11 cellular contexts compared by ENCODE assay signal in the genomic region with DNA sequence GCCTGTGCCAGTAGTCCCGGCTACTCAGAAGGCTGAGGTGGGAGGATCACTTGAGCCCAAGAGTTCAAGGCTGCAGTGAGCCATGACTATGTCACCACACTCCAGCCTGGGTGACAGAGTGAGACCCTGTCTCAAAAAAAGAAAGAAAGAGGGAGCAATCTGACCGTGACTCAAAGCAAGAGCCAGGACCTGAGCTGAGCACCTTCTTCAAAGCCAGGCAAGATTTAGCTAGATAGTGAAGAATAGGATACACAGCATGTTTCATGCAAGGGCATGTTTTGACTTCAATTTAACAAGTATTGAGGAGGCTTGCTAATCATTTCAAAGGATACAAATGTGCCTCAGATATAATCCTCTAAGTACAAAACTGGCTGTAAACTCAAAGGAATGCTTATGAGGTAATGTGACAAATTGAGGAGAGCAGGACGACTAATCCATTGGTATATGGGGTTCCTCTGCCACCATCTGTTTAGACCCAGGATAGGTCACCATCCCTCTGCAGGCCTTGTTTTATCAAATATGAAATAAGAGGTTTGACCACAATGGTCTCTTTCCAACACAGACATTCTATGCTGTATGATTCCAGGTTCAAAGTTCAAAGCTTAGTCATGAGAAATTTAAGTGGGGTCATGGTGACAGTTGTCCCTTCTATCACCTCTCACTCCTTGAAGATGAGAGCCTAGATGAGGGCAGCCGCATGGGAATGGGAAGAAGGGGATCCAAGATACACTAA. TPM values are rescaled to one million over a fixed set of nuclear protein-coding genes. Genes with fewer than 3 reads are reported as not detected.
DNase-seq lines count a peak whose midpoint lies in the region; ATAC-seq and TF ChIP-seq lines count a peak whose summit lies in the region.
"Had no signal": no experiment of that assay in that cellular context is flagged by ENCODE, and none has a peak within 500 bp of the region (broad histone marks: within the 10 kb centered on the region; RNA-seq: fewer than 3 reads in every experiment).

No MANE protein-coding gene starts in this region.

- H3K4ac ChIP-seq in H9 (ENCODE audit: low read depth, low read length): no peak overlapping the region

- H3K56ac ChIP-seq in H9 (ENCODE audit: insufficient read length, low read depth, low read length): no peak overlapping the region

- H3K79me1 ChIP-seq in H9 (ENCODE audit: insufficient read depth, low read depth, low read length, poor library complexity, severe bottlenecking): no peaks in the 10 kb centered on the region

- no peaks in the 10 kb centered on the region for H3K9me3 ChIP-seq in CD8-positive, alpha-beta memory T cell (ENCODE audit: low read length)
- H3K9me3 ChIP-seq in H9 (ENCODE audit: control insufficient read depth, low read depth, low read length): no peaks in the 10 kb centered on the region
- H3K9me3 ChIP-seq: colonic mucosa, heart right ventricle had no signal

- no peak overlapping the region for H3K18ac ChIP-seq in H9 (ENCODE audit: insufficient read length, low read depth, low read length)

- H4K91ac ChIP-seq in H9 (ENCODE audit: insufficient read length, low read depth, low read length): no peak overlapping the region

- ATAC-seq in naive B cell (ENCODE audit: low read depth in 2 of 2) (no peak), left lobe of liver (no peak)

- peak overlapping the region; percentile 63 for H3K4me3 ChIP-seq in CD8-positive, alpha-beta memory T cell (ENCODE audit: low read length)
- H3K4me3 ChIP-seq: colonic mucosa had no signal

- POLR2A ChIA-PET in CD8-positive, alpha-beta memory T cell (lab: Charles Lee): interaction anchor here (3.5 kb wide), 1 partner anchor 11 kb away, joined by 15 read pairs; no protein-coding TSS in a partner anchor

- peaks cover 71 to 87% (median 77%) of the 10 kb centered on the region in 3 donors for H3K4me1 Mint-ChIP-seq in CD8-positive, alpha-beta memory T cell
- H3K4me1 Mint-ChIP-seq in activated T-helper 2 cell treated with anti-CD3 and anti-CD28 coated beads, Interferon-gamma antibody, Interleukin-2, Interleukin-4, amounts not matched to agents 10 μg/mL and 5 μg/mL and 100 μg/mL, durations not matched to agents 14 hours and 24 hours and 36 hours (ENCODE audit: low read depth): peaks cover 60% of the 10 kb centered on the region
- H3K4me1 Mint-ChIP-seq in naive B cell (peaks cover 46 to 63% (median 60%) of the 10 kb centered on the region in 3 donors), H9 (peaks cover 2 to 4% of the 10 kb centered on the region in 2 experiments; a peak in 2 of 4 replicates)

- no peaks in the 10 kb centered on the region for H3K27me3 Mint-ChIP-seq in CD8-positive, alpha-beta memory T cell
- no peaks in the 10 kb centered on the region for H3K27me3 Mint-ChIP-seq in activated T-helper 2 cell treated with anti-CD3 and anti-CD28 coated beads, Interferon-gamma antibody, Interleukin-2, Interleukin-4, amounts not matched to agents 10 μg/mL and 5 μg/mL and 100 μg/mL, durations not matched to agents 14 hours and 24 hours and 36 hours (ENCODE audit: low read depth)
- no peaks in the 10 kb centered on the region for H3K27me3 Mint-ChIP-seq in naive B cell
- no peaks in the 10 kb centered on the region for H3K27me3 Mint-ChIP-seq in H9 (ENCODE audit: low read depth)

- H3K4me3 Mint-ChIP-seq in CD8-positive, alpha-beta memory T cell: peak overlapping the region; percentile 86 to 91 (median 89)
- peak overlapping the region; percentile 72 for H3K4me3 Mint-ChIP-seq in activated T-helper 2 cell treated with anti-CD3 and anti-CD28 coated beads, Interferon-gamma antibody, Interleukin-2, Interleukin-4, amounts not matched to agents 10 μg/mL and 5 μg/mL and 100 μg/mL, durations not matched to agents 14 hours and 24 hours and 36 hours (ENCODE audit: low read depth)
- H3K4me3 Mint-ChIP-seq in naive B cell: peak overlapping the region; percentile 53 to 93 (median 84)
- H3K4me3 Mint-ChIP-seq in H9: no peak overlapping the region

- H2BK15ac ChIP-seq in H9 (ENCODE audit: low read depth, low read length): no peak overlapping the region

- no peaks in the 10 kb centered on the region for H3K36me3 ChIP-seq in CD8-positive, alpha-beta memory T cell (ENCODE audit: insufficient read depth, low read length)
- H3K36me3 ChIP-seq: colonic mucosa had no signal

- H3K27me3 ChIP-seq in CD8-positive, alpha-beta memory T cell (ENCODE audit: insufficient read depth, low read length, poor library complexity, severe bottlenecking): no peaks in the 10 kb centered on the region
- H3K27me3 ChIP-seq in H9 (ENCODE audit: insufficient read depth, low read length): no peaks in the 10 kb centered on the region
- H3K27me3 ChIP-seq: colonic mucosa, heart right ventricle had no signal

- H3K79me2 ChIP-seq in H9 (ENCODE audit: insufficient read depth, low read length): no peaks in the 10 kb centered on the region

- H3T11ph ChIP-seq in H9 (ENCODE audit: low read length): no peak overlapping the region

- H2AFZ ChIP-seq in H9 (ENCODE audit: low read length): no peak overlapping the region

- peak overlapping the region; percentile 52 for H3K27ac ChIP-seq in CD8-positive, alpha-beta memory T cell (ENCODE audit: low read depth, low read length)
- H3K27ac ChIP-seq in H9 (ENCODE audit: insufficient read length, low read depth, low read length): no peak overlapping the region

- H2BK120ac ChIP-seq in H9 (ENCODE audit: low read depth, low read length, poor library complexity, severe bottlenecking): no peak overlapping the region

- H3K27ac Mint-ChIP-seq in CD8-positive, alpha-beta memory T cell: peak overlapping the region; percentile 91 to 98 (median 96)
- H3K27ac Mint-ChIP-seq in activated T-helper 2 cell treated with anti-CD3 and anti-CD28 coated beads, Interferon-gamma antibody, Interleukin-2, Interleukin-4, amounts not matched to agents 10 μg/mL and 5 μg/mL and 100 μg/mL, durations not matched to agents 14 hours and 24 hours and 36 hours: peak overlapping the region; percentile 82
- H3K27ac Mint-ChIP-seq in naive B cell (peak overlapping the region; percentile 3 to 97 (median 94)), H9 (no peak overlapping the region; a peak in 1 of 7 replicates)

- no peak overlapping the region for H2BK12ac ChIP-seq in H9 (ENCODE audit: insufficient read length, low read depth, low read length)

- no peak overlapping the region for H4K5ac ChIP-seq in H9 (ENCODE audit: insufficient read length, low read depth, low read length)

- H3K23ac ChIP-seq in H9 (ENCODE audit: insufficient read length, low read depth, low read length): no peak overlapping the region

- no peak overlapping the region for H3K14ac ChIP-seq in H9 (ENCODE audit: insufficient read depth, low read length)

- H2AK5ac ChIP-seq in H9 (ENCODE audit: insufficient read length, low read length): no peak overlapping the region

- no peak overlapping the region for H4K8ac ChIP-seq in H9 (replicated peaks; ENCODE audit: insufficient read length, low read depth, low read length)

- no peak overlapping the region for H3K4me2 ChIP-seq in H9 (ENCODE audit: insufficient read depth, insufficient read length, low read length)

- TF ChIP-seq CTCF in H9 (conservative IDR thresholded peaks at IDR 0.05): no peak

- H3K9me3 Mint-ChIP-seq in CD8-positive, alpha-beta memory T cell: no peaks in the 10 kb centered on the region
- H3K9me3 Mint-ChIP-seq in activated T-helper 2 cell treated with anti-CD3 and anti-CD28 coated beads, Interferon-gamma antibody, Interleukin-2, Interleukin-4, amounts not matched to agents 10 μg/mL and 5 μg/mL and 100 μg/mL, durations not matched to agents 14 hours and 24 hours and 36 hours: no peaks in the 10 kb centered on the region
- H3K9me3 Mint-ChIP-seq in naive B cell (no peaks in the 10 kb centered on the region), H9 (no peaks in the 10 kb centered on the region; a peak in 1 of 5 replicates)

- TF ChIP-seq POLR2A in erythroblast (IDR thresholded peaks at IDR 0.05; ENCODE audit: low read length): no peak

- WGBS in H9 (ENCODE audit: extremely low coverage, insufficient read length, low lambda C conversion rate): no CpG with 5 or more reads among the region's 4 CpGs

- no peak overlapping the region for H3K9ac ChIP-seq in H9 (ENCODE audit: extremely low read depth, insufficient read length, low read length)

- peaks cover 0 to 19% (median 15%) of the 10 kb centered on the region in 3 donors for H3K36me3 Mint-ChIP-seq in CD8-positive, alpha-beta memory T cell
- H3K36me3 Mint-ChIP-seq in activated T-helper 2 cell treated with anti-CD3 and anti-CD28 coated beads, Interferon-gamma antibody, Interleukin-2, Interleukin-4, amounts not matched to agents 10 μg/mL and 5 μg/mL and 100 μg/mL, durations not matched to agents 14 hours and 24 hours and 36 hours (ENCODE audit: low read depth): peaks cover 40% of the 10 kb centered on the region
- H3K36me3 Mint-ChIP-seq in naive B cell (no peaks in the 10 kb centered on the region), H9 (ENCODE audit: insufficient read depth in 1 of 3, low read depth in 3 of 3) (no peaks in the 10 kb centered on the region; a peak in 1 of 7 replicates)

- intact Hi-C loops in activated T-helper 2 cell treated with anti-CD3 and anti-CD28 coated beads, Interferon-gamma antibody, Interleukin-2, Interleukin-4, amounts not matched to agents 10 μg/mL and 5 μg/mL and 100 μg/mL, durations not matched to agents 14 hours and 24 hours and 36 hours (cut with micrococcal nuclease): loop anchor here (5.0 kb wide), 1 partner anchor 34 kb away; no protein-coding TSS in a partner anchor

- CTCF ChIA-PET in CD8-positive, alpha-beta memory T cell (lab: Charles Lee): interaction anchor here (1.0 to 3.7 kb wide), 7 partner anchors 8 to 39 kb away, joined by 3 to 14 read pairs (median 4); no protein-coding TSS in a partner anchor

- H3K4me1 ChIP-seq in CD8-positive, alpha-beta memory T cell (ENCODE audit: insufficient read depth, low read length): peaks cover 50% of the 10 kb centered on the region
- H3K4me1 ChIP-seq in H9 (ENCODE audit: insufficient read depth, low read length): no peaks in the 10 kb centered on the region

- no peaks in the 10 kb centered on the region for H4K20me1 ChIP-seq in H9 (ENCODE audit: control insufficient read depth, insufficient read depth, insufficient read length)

- no peak overlapping the region for H2BK20ac ChIP-seq in H9 (ENCODE audit: low read depth, low read length, poor library complexity, severe bottlenecking)

- H3K23me2 ChIP-seq in H9 (ENCODE audit: insufficient read length, low read depth, low read length, poor library complexity, severe bottlenecking): no peaks in the 10 kb centered on the region

- DNase-seq in CD8-positive, alpha-beta memory T cell: no peak
- peak; percentile 53 for DNase-seq in HCEC 1CT
- no peak for DNase-seq in activated T-helper 2 cell treated with anti-CD3 and anti-CD28 coated beads, Interferon-gamma antibody, Interleukin-2, Interleukin-4, amounts not matched to agents 10 μg/mL and 5 μg/mL and 100 μg/mL, durations not matched to agents 14 hours and 24 hours and 36 hours (ENCODE audit: low spot score)
- DNase-seq in naive B cell: no peak
- no peak for DNase-seq in iPS-NIHi7 (ENCODE audit: extremely low spot score)
- DNase-seq in left lobe of liver (ENCODE audit: low spot score): no peak
- no peak for DNase-seq in erythroblast (lab: John Stamatoyannopoulos, UW)
- no peak for DNase-seq in H9
- DNase-seq: colonic mucosa, heart right ventricle, NCI-H524 had no signal

- no peak overlapping the region for H2BK5ac ChIP-seq in H9 (ENCODE audit: insufficient read length, low read length)

RNA-seq across cellular contexts. Expression of a gene that starts 33.2 kb away (rescaled TPM):
- 100 to 1,000 TPM; 187 to 195 TPM for total RNA-seq in CD8-positive, alpha-beta memory T cell
- polyA plus RNA-seq in CD8-positive, alpha-beta memory T cell: 132 TPM
- 72.3 and 74.4 TPM in 2 replicates for total RNA-seq in activated T-helper 2 cell treated with anti-CD3 and anti-CD28 coated beads, Interferon-gamma antibody, Interleukin-2, Interleukin-4, amounts not matched to agents 10 μg/mL and 5 μg/mL and 100 μg/mL, durations not matched to agents 14 hours and 24 hours and 36 hours
- polyA plus RNA-seq in naive B cell (ENCODE audit: low read depth in 6 of 6): 10 to 100 TPM; 23.5 to 32.7 (median 29.7) TPM
- total RNA-seq in left lobe of liver (16.7 TPM), H9 (2021) (6.0 and 6.8 TPM in 2 replicates)

RNA-seq across cellular contexts. Expression of a gene that starts 59.7 kb away (rescaled TPM):
- total RNA-seq in CD8-positive, alpha-beta memory T cell: 100 to 1,000 TPM; 145 to 154 TPM
- 84.9 TPM for polyA plus RNA-seq in CD8-positive, alpha-beta memory T cell
- 94.0 and 97.0 TPM in 2 replicates for total RNA-seq in activated T-helper 2 cell treated with anti-CD3 and anti-CD28 coated beads, Interferon-gamma antibody, Interleukin-2, Interleukin-4, amounts not matched to agents 10 μg/mL and 5 μg/mL and 100 μg/mL, durations not matched to agents 14 hours and 24 hours and 36 hours
- 100 to 1,000 TPM in 4 of 6 donors, 10 to 100 TPM in 2; 82.3 to 114 (median 105) TPM for polyA plus RNA-seq in naive B cell (ENCODE audit: low read depth in 6 of 6)
- total RNA-seq in left lobe of liver (14.2 TPM), H9 (2021) (111 and 112 TPM in 2 replicates)

Comparison
In these comparisons a context has a peak if more than half of its experiments do, and no peak if none do; other contexts are left out.
1. H3K27ac Mint-ChIP-seq: peak in CD8-positive, alpha-beta memory T cell (8 of 8), activated T-helper 2 cell treated with anti-CD3 and anti-CD28 coated beads, Interferon-gamma antibody, Interleukin-2, Interleukin-4, amounts not matched to agents 10 μg/mL and 5 μg/mL and 100 μg/mL, durations not matched to agents 14 hours and 24 hours and 36 hours (single experiment) and naive B cell (6 of 6); none in H9 (0 of 3).
2. H3K4me3 Mint-ChIP-seq: peak in CD8-positive, alpha-beta memory T cell (7 of 7), activated T-helper 2 cell treated with anti-CD3 and anti-CD28 coated beads, Interferon-gamma antibody, Interleukin-2, Interleukin-4, amounts not matched to agents 10 μg/mL and 5 μg/mL and 100 μg/mL, durations not matched to agents 14 hours and 24 hours and 36 hours (single experiment) and naive B cell (8 of 8); none in H9 (0 of 2).